6 cellular contexts compared by ENCODE assay signal in the genomic region with DNA sequence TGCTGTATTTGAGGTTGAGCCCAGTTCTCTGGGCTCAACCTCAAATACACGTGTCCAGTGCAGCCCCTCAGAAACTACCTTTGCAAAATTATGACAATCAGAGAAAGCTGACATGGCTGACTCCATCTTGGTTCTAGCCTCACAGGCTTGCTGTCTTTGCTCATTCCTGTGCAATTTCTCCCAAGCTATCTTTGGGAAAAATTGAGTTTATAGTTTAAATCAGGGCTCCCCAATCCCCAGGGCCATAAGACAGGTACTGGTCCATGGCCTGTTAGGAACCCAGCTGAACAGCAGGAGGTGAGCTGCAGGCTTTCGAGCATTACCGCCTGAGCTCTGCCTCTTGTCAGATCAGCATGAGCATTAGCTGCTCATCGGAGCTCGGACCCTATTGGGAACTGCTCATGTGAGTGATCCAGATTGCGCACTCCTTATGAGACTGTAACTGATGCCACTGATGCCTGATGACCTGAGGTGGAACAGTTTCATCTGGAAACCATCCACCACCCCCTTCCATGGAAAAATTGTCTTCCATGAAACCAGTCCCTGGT. TPM values are rescaled to one million over a fixed set of nuclear protein-coding genes. Genes with fewer than 3 reads are reported as not detected.
"Had no signal": no experiment of that assay in that cellular context is flagged by ENCODE, and none has a peak within 500 bp of the region (broad histone marks: within the 10 kb centered on the region; RNA-seq: fewer than 3 reads in every experiment).

No MANE protein-coding gene starts in this region.

RNA-seq across cellular contexts. Expression of a gene that starts 2.7 kb away (rescaled TPM):
- total RNA-seq: fibroblast of villous mesenchyme had no signal
- polyA plus RNA-seq: esophagus, fibroblast of lung, foreskin keratinocyte, heart left ventricle, heart right ventricle had no signal
